8 cellular contexts compared by ENCODE assay signal in genomic region chr1:161726631-161727342, GRCh38. TPM values are rescaled to one million over a fixed set of nuclear protein-coding genes. Genes with fewer than 3 reads are reported as not detected.
DNase-seq lines count a peak whose midpoint lies in the region; ATAC-seq and TF ChIP-seq lines count a peak whose summit lies in the region.

No MANE protein-coding gene starts in this region.

- H3K27me3 ChIP-seq in WERI-Rb-1 (ENCODE audit: insufficient read depth, low read depth, severe bottlenecking) = peaks cover 99% of the 10 kb centered on the region
- peaks cover 0 to 49% (median 0%) of the 10 kb centered on the region in 7 donors for H3K27me3 ChIP-seq in spleen (replicated peaks in 1 of 7)

- H3K4me1 Mint-ChIP-seq in immature natural killer cell = peaks cover 58 to 76% of the 10 kb centered on the region in 2 donors

- no peaks in the 10 kb centered on the region for H3K9me3 Mint-ChIP-seq in immature natural killer cell

- peaks cover 4 to 59% (median 36%) of the 10 kb centered on the region in 6 donors for H3K4me1 ChIP-seq in spleen

- DNase-seq in NCI-H1105 (lab: John Stamatoyannopoulos, UW) (peak; percentile 86), WERI-Rb-1 (peak; percentile 90), cardiac fibroblast (ENCODE audit: low read depth in 2 of 2) (peak; percentile 79 to 93), immature natural killer cell (peak; percentile 86 to 91 (median 88)), spleen (peak; percentile 95)

- TF ChIP-seq CTCF in GM12875 (IDR thresholded peaks at IDR 0.05; ENCODE audit: borderline replicate concordance, insufficient read depth, low read depth, low read length) (no peak; the same call in 1 of the 2 replicates), WERI-Rb-1 (IDR thresholded peaks at IDR 0.05; ENCODE audit: low read depth, low read length) (peak; percentile 22), cardiac fibroblast (IDR thresholded peaks at IDR 0.05; ENCODE audit: low read depth, low read length) (no peak), spleen (IDR thresholded peaks at IDR 0.05 in 8 of 11, conservative IDR thresholded peaks at IDR 0.05 in 3 of 11) (peak in 3 of 11 experiments; percentile 9 to 41 (median 17))

- peak overlapping the region; percentile 93 to 99 (median 98) for H3K4me3 Mint-ChIP-seq in immature natural killer cell

- H3K27ac Mint-ChIP-seq in immature natural killer cell = peak overlapping the region; percentile 93 to 99 (median 98)

- no peak overlapping the region for H3K27ac ChIP-seq in WERI-Rb-1
- peak overlapping the region; percentile 84 to 96 (median 87) for H3K27ac ChIP-seq in spleen

- no peaks in the 10 kb centered on the region for H3K36me3 Mint-ChIP-seq in immature natural killer cell

- WGBS in spleen, 5 donors = 0 to 1% (median 1%) methylated on average over 36 to 81 of the region's 81 CpGs

- TF ChIP-seq POLR2A in spleen (IDR thresholded peaks at IDR 0.05) = peak in 2 of 3 donors; percentile 51 to 74

- intact Hi-C loops in spleen (cut with DNase I; ENCODE audit: low total_unique reads) = no loop called here

- H3K9me3 ChIP-seq in WERI-Rb-1 (ENCODE audit: severe bottlenecking) (peaks cover 2% of the 10 kb centered on the region), spleen (no peaks in the 10 kb centered on the region)

- H3K36me3 ChIP-seq in WERI-Rb-1 (no peaks in the 10 kb centered on the region; the same call in 1 of the 2 replicates), spleen (no peaks in the 10 kb centered on the region)

- H3K27me3 Mint-ChIP-seq in immature natural killer cell (ENCODE audit: low read depth in 3 of 3) = peaks cover 7 to 20% (median 13%) of the 10 kb centered on the region in 3 donors

- H3K4me3 ChIP-seq in GM12875 (ENCODE audit: low read depth, low read length) (peak overlapping the region; percentile 96), WERI-Rb-1 (ENCODE audit: low read depth, low read length) (peak overlapping the region; percentile 54), cardiac fibroblast (replicated peaks in 1 of 2; ENCODE audit: low read depth in 2 of 2, low read length in 2 of 2) (peak overlapping the region; percentile 67 to 73), spleen (peak overlapping the region; percentile 68 to 97 (median 80))

- ATAC-seq in HG02571 (IDR thresholded peaks at IDR 0.05; ENCODE audit: unreplicated experiment) (peak; percentile 51), GM19328 (IDR thresholded peaks at IDR 0.05; ENCODE audit: unreplicated experiment) (no peak)

RNA-seq across cellular contexts. Expression of gene FCRLB, which starts 5.4 kb away (rescaled TPM):
- 10 to 100 TPM in 2 of 3 donors, 1 to 10 TPM in 1; 6.7 to 14.6 (median 10.6) TPM for polyA plus RNA-seq in immature natural killer cell
- total RNA-seq in spleen = 1 to 10 TPM; 1.2 to 4.3 (median 1.6) TPM
- 1 to 10 TPM; 2.5 to 4.3 (median 4.3) TPM for polyA plus RNA-seq in spleen

RNA-seq across cellular contexts. Expression of gene FCRLA, which starts 19.8 kb away (rescaled TPM):
- polyA plus RNA-seq in immature natural killer cell (under 1 TPM; 0.36 to 0.48 (median 0.42) TPM), spleen (100 to 1,000 TPM; 142 to 202 (median 192) TPM)
- 10 to 100 TPM; 28.0 to 68.1 (median 52.5) TPM for total RNA-seq in spleen

RNA-seq across cellular contexts. Expression of gene DUSP12, which starts 22.8 kb away (rescaled TPM):
- polyA plus RNA-seq in immature natural killer cell = 100 to 1,000 TPM in 1 of 3 donors, 10 to 100 TPM in 2; 69.5 to 104 (median 71.7) TPM
- 10 to 100 TPM; 18.2 to 39.9 (median 23.7) TPM for total RNA-seq in spleen
- polyA plus RNA-seq in spleen = 10 to 100 TPM; 17.9 to 27.8 (median 21.1) TPM

RNA-seq across cellular contexts. Expression of gene ATF6, which starts 39.3 kb away (rescaled TPM):
- polyA plus RNA-seq in immature natural killer cell (10 to 100 TPM; 10.3 to 14.2 (median 11.0) TPM), spleen (1 to 10 TPM; 2.5 to 4.3 (median 3.4) TPM)
- total RNA-seq in spleen = 10 to 100 TPM; 25.2 to 46.8 (median 34.2) TPM

Comparison
In these comparisons a context has a peak if more than half of its experiments do, and no peak if none do; other contexts are left out.
1. RNA of gene FCRLA, which starts 19.8 kb away (polyA plus RNA-seq): 142 to 202 TPM in spleen; 0.36 to 0.48 TPM in immature natural killer cell; every median in the first group is over 10 times any median in the second.
2. Peak in every context shown above with its lines, with median percentiles within 50 percentile points of each other: H3K4me3 ChIP-seq and DNase-seq.